Comparison of ENCODE assay signal across 21 cellular contexts in genomic region chr2:130878316-130878715, GRCh38. TPM values are rescaled to one million over a fixed set of nuclear protein-coding genes. Genes with fewer than 3 reads are reported as not detected.
DNase-seq lines count a peak whose midpoint lies in the region; ATAC-seq and TF ChIP-seq lines count a peak whose summit lies in the region.
"Had no signal": no experiment of that assay in that cellular context is flagged by ENCODE, and none has a peak within 500 bp of the region (broad histone marks: within the 10 kb centered on the region; RNA-seq: fewer than 3 reads in every experiment).

No MANE protein-coding gene starts in this region.

- DNase-seq in H7 (peak; percentile 10), endodermal cell (peak; percentile 32), medulla oblongata (ENCODE audit: extremely low spot score) (peak; percentile 58), putamen (ENCODE audit: low spot score) (peak; percentile 65), NCI-H510A treated with DMSO at 0.1 percent for 48 hours (lab: John Stamatoyannopoulos, UW) (no peak), HK-2 (ENCODE audit: unreplicated experiment) (no peak)
- DNase-seq: BE2C; CD4-positive, CD25-positive, alpha-beta regulatory T cell; DMS79; HCEC 1CT; KBM-7; NCI-H1092 treated with DMSO at 0.1 percent for 48 hours; NCI-H1436 treated with DMSO at 0.1 percent for 48 hours; NCI-H1930; NCI-H345; NCI-H524 treated with DMSO at 0.1 percent for 48 hours; NCI-H82 had no signal

- ATAC-seq in GM19395 (IDR thresholded peaks at IDR 0.05; ENCODE audit: unreplicated experiment): no peak
- ATAC-seq: A549, GM23338, Panc1 had no signal

- H3K4me1 ChIP-seq in endodermal cell (ENCODE audit: control insufficient read depth, insufficient read depth, low read length): no peaks in the 10 kb centered on the region
- H3K4me1 ChIP-seq: A549, BE2C had no signal

- H3K36me3 ChIP-seq in H7 (replicated peaks; ENCODE audit: control insufficient read depth, insufficient read depth, low read length) (no peaks in the 10 kb centered on the region), endodermal cell (ENCODE audit: control insufficient read depth, insufficient read depth, low read length) (no peaks in the 10 kb centered on the region)
- H3K36me3 ChIP-seq: BE2C had no signal

- peaks cover 5% of the 10 kb centered on the region for H3K9me3 Mint-ChIP-seq in endodermal cell

- 78 to 85% methylated on average over 3 of the region's 3 CpGs for WGBS in endodermal cell (ENCODE audit: insufficient coverage in 1 of 2, insufficient read length in 1 of 2), 2 experiments

- H3K4me3 Mint-ChIP-seq in endodermal cell: no peak overlapping the region
- H3K4me3 Mint-ChIP-seq: CD4-positive, CD25-positive, alpha-beta regulatory T cell; GM23338 had no signal

- H3K27me3 Mint-ChIP-seq in endodermal cell (ENCODE audit: insufficient read depth): no peaks in the 10 kb centered on the region
- H3K27me3 Mint-ChIP-seq: CD4-positive, CD25-positive, alpha-beta regulatory T cell had no signal

- H3K36me3 Mint-ChIP-seq in endodermal cell (ENCODE audit: low read depth): no peaks in the 10 kb centered on the region
- H3K36me3 Mint-ChIP-seq: CD4-positive, CD25-positive, alpha-beta regulatory T cell had no signal

- no peaks in the 10 kb centered on the region for H3K9me3 ChIP-seq in endodermal cell (ENCODE audit: control insufficient read depth, low read length)
- H3K9me3 ChIP-seq: A549, BE2C had no signal

- H3K9ac ChIP-seq in endodermal cell (ENCODE audit: extremely low read depth, low read length, poor library complexity, severe bottlenecking): no peak overlapping the region

- H3K4me3 ChIP-seq in H7 (ENCODE audit: insufficient read depth, low read depth, low read length) (no peak overlapping the region), endodermal cell (ENCODE audit: low read length) (no peak overlapping the region)
- H3K4me3 ChIP-seq: A549, GM23338 had no signal

- H3K27me3 ChIP-seq in H7 (ENCODE audit: control insufficient read depth, insufficient read depth, low read length) (no peaks in the 10 kb centered on the region), endodermal cell (ENCODE audit: control insufficient read depth, insufficient read depth, low read length, poor library complexity, severe bottlenecking) (no peaks in the 10 kb centered on the region)
- H3K27me3 ChIP-seq: BE2C had no signal

- no peak overlapping the region for H3K27ac ChIP-seq in endodermal cell (ENCODE audit: low read depth, low read length)
- H3K27ac ChIP-seq: A549 had no signal

- no peak for TF ChIP-seq CTCF in endodermal cell (conservative IDR thresholded peaks at IDR 0.05)

- no peak overlapping the region for H3K27ac Mint-ChIP-seq in endodermal cell
- H3K27ac Mint-ChIP-seq: GM23338 had no signal

- no peaks in the 10 kb centered on the region for H3K4me1 Mint-ChIP-seq in endodermal cell
- H3K4me1 Mint-ChIP-seq: GM23338 had no signal

RNA-seq across cellular contexts. Expression of gene ARHGEF4, which starts 41.6 kb away (rescaled TPM):
- 15.3 and 15.6 TPM in 2 replicates for total RNA-seq in H7 (2014; rRNA removed; shearing (Covaris generic))
- total RNA-seq in endodermal cell: 10 to 100 TPM; 50.3 to 54.7 TPM
- 18.8 TPM for polyA plus RNA-seq in endodermal cell (2013, experiment 1 of 2)
- 16.0 TPM for polyA plus RNA-seq in endodermal cell (2013, experiment 2 of 2)

Comparison
In these comparisons a context has a peak if more than half of its experiments do, and no peak if none do; other contexts are left out.
1. DNase-seq: peak in H7 (single experiment), endodermal cell (single experiment), medulla oblongata (single experiment) and putamen (single experiment); none in NCI-H510A treated with DMSO at 0.1 percent for 48 hours (single experiment) and HK-2 (single experiment).